In the genomic region with DNA sequence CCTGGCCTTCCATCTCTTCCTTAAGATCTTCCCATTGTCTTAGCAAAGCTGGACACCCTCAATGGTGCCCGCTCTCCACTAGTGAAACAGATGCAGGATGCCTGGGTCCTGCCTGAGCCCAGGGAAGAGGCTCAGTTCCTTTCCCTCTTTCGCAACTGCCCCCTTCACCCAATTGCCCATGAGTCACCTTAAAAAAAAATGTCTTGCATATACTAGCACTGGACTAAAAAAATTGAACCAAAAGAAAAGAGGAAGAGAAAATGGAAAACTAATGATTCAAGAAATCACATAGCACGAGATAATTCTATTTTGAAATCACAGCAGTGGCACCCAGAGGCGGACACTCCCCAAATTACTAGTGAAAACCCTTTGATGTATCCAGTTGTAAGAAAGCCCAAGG, we compare ENCODE assay signal across 16 cellular contexts.
DNase-seq lines count a peak whose midpoint lies in the region; ATAC-seq and TF ChIP-seq lines count a peak whose summit lies in the region.
"Had no signal": no experiment of that assay in that cellular context is flagged by ENCODE, and none has a peak within 500 bp of the region (broad histone marks: within the 10 kb centered on the region; RNA-seq: fewer than 3 reads in every experiment).

No MANE protein-coding gene starts in this region.

- ATAC-seq in left lung (peak; percentile 68), GM21515 (IDR thresholded peaks at IDR 0.05; ENCODE audit: unreplicated experiment) (no peak)
- ATAC-seq in activated CD8-positive, alpha-beta memory T cell treated with anti-CD3 and anti-CD28 coated beads, Interleukin-2, amount 10 ng/mL, durations not matched to agents 7 days and 5 days: no peak
- ATAC-seq: A549 had no signal

- H3K27me3 Mint-ChIP-seq in activated CD8-positive, alpha-beta memory T cell treated with anti-CD3 and anti-CD28 coated beads, Interleukin-2, amount 10 ng/mL, durations not matched to agents 7 days and 5 days: no peaks in the 10 kb centered on the region

- WGBS in adrenal gland, 4 donors: 78 to 82% (median 80%) methylated on average over 4 of the region's 4 CpGs

- H3K4me3 Mint-ChIP-seq in activated CD8-positive, alpha-beta memory T cell treated with anti-CD3 and anti-CD28 coated beads, Interleukin-2, amount 10 ng/mL, durations not matched to agents 7 days and 5 days: no peak overlapping the region

- CTCF ChIA-PET in activated CD8-positive, alpha-beta memory T cell treated with anti-CD3 and anti-CD28 coated beads, Interleukin-2, amount 10 ng/mL, durations not matched to agents 7 days and 5 days (lab: Charles Lee): no interaction called here

- peak; percentile 70 for DNase-seq in AG08395 (ENCODE audit: low spot score)
- peak; percentile 52 for DNase-seq in M059J (ENCODE audit: low read depth)
- DNase-seq in adrenal gland: peak in 6 of 7 donors; percentile 20 to 60 (median 42)
- peak in 1 of 2 donors; percentile 39 for DNase-seq in left lung
- DNase-seq in NCI-H345 (lab: John Stamatoyannopoulos, UW): no peak
- no peak for DNase-seq in activated CD8-positive, alpha-beta memory T cell treated with anti-CD3 and anti-CD28 coated beads, Interleukin-2, amount 10 ng/mL, durations not matched to agents 7 days and 5 days
- no peak for DNase-seq in GF-D8 (lab: John Stamatoyannopoulos, UW)
- DNase-seq: activated CD4-positive, alpha-beta T cell treated with anti-CD3 and anti-CD28 coated beads, Interleukin-2, amount 50 U/mL, for 48 hours; brain microvascular endothelial cell; Calu3; H7; NCI-H1092 treated with DMSO at 0.1 percent for 48 hours; NCI-H446; small intestine had no signal

- H3K27me3 ChIP-seq in adrenal gland (no peaks in the 10 kb centered on the region), left lung (no peaks in the 10 kb centered on the region)
- H3K27me3 ChIP-seq: brain microvascular endothelial cell had no signal

- H3K4me1 ChIP-seq in adrenal gland (replicated peaks in 1 of 2) (peaks cover 0 to 9% of the 10 kb centered on the region in 2 donors), left lung (peaks cover 4 to 11% of the 10 kb centered on the region in 2 donors)
- H3K4me1 ChIP-seq: A549 had no signal

- H3K27ac ChIP-seq in adrenal gland: peak overlapping the region in 2 of 5 donors; percentile 43 to 59
- H3K27ac ChIP-seq in left lung: peak overlapping the region in 1 of 2 donors; percentile 73
- H3K27ac ChIP-seq: A549, brain microvascular endothelial cell had no signal

- no peaks in the 10 kb centered on the region for H3K36me3 ChIP-seq in adrenal gland (replicated peaks in 1 of 2)
- H3K36me3 ChIP-seq in left lung: no peaks in the 10 kb centered on the region
- H3K36me3 ChIP-seq: brain microvascular endothelial cell had no signal

- intact Hi-C loops in adrenal gland (cut with DNase I): no loop called here
- intact Hi-C loops in left lung (cut with DNase I): no loop called here

- H3K27ac Mint-ChIP-seq in activated CD8-positive, alpha-beta memory T cell treated with anti-CD3 and anti-CD28 coated beads, Interleukin-2, amount 10 ng/mL, durations not matched to agents 7 days and 5 days: no peak overlapping the region

- H3K36me3 Mint-ChIP-seq in activated CD8-positive, alpha-beta memory T cell treated with anti-CD3 and anti-CD28 coated beads, Interleukin-2, amount 10 ng/mL, durations not matched to agents 7 days and 5 days: no peaks in the 10 kb centered on the region

- H3K4me1 Mint-ChIP-seq in activated CD8-positive, alpha-beta memory T cell treated with anti-CD3 and anti-CD28 coated beads, Interleukin-2, amount 10 ng/mL, durations not matched to agents 7 days and 5 days: no peaks in the 10 kb centered on the region

- peaks cover 8% of the 10 kb centered on the region for H3K9me3 Mint-ChIP-seq in activated CD8-positive, alpha-beta memory T cell treated with anti-CD3 and anti-CD28 coated beads, Interleukin-2, amount 10 ng/mL, durations not matched to agents 7 days and 5 days (ENCODE audit: low read depth)

- H3K9me3 ChIP-seq in adrenal gland (replicated peaks in 1 of 3) (no peaks in the 10 kb centered on the region), left lung (peaks cover 0 to 7% of the 10 kb centered on the region in 2 donors)
- H3K9me3 ChIP-seq: A549 had no signal

- TF ChIP-seq CTCF in adrenal gland (IDR thresholded peaks at IDR 0.05): no peak
- no peak for TF ChIP-seq CTCF in left lung (IDR thresholded peaks at IDR 0.05)

- TF ChIP-seq POLR2A in adrenal gland (IDR thresholded peaks at IDR 0.05): no peak

- H3K4me3 ChIP-seq in adrenal gland (no peak overlapping the region), left lung (no peak overlapping the region)
- H3K4me3 ChIP-seq: A549 had no signal

Comparison
In these comparisons a context has a peak if more than half of its experiments do, and no peak if none do; other contexts are left out.
1. DNase-seq: peak in AG08395 (single experiment), M059J (single experiment) and adrenal gland (6 of 7); none in NCI-H345 (single experiment), activated CD8-positive, alpha-beta memory T cell treated with anti-CD3 and anti-CD28 coated beads, Interleukin-2, amount 10 ng/mL, durations not matched to agents 7 days and 5 days (single experiment) and GF-D8 (single experiment).